ENCODE assay signal across 1 cellular context in the genomic region with DNA sequence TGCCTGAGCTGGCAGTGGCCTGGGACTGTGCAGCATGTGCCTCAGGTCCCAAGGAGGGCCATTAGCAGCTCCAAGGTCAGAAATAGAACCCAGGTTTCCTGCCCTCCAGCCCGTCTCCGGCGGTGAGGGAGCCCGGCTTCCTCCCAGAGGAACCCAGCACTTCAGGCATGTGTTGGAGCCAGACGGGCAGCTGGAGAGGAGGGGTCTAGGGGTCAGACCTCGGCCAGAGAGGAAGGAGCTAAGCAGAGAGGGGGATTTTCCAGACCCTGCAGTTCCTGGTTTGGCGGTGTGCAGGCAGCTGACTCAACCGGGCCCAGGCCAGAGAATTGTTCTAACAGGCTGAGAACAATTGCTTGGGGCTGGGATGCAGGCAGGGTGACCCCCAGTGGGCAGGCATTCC.
TF ChIP-seq lines count a peak whose summit lies in the region.

No MANE protein-coding gene starts in this region.

TF ChIP-seq in SK-N-SH, 30 proteins besides CTCF, POLR2A, EP300 and RAD21:
- TF ChIP-seq FOSL2 (IDR thresholded peaks at IDR 0.05; ENCODE audit: borderline replicate concordance, low read depth) (no peak), USF1 (IDR thresholded peaks at IDR 0.05; ENCODE audit: borderline replicate concordance, low read depth) (no peak)
